In the genomic region with DNA sequence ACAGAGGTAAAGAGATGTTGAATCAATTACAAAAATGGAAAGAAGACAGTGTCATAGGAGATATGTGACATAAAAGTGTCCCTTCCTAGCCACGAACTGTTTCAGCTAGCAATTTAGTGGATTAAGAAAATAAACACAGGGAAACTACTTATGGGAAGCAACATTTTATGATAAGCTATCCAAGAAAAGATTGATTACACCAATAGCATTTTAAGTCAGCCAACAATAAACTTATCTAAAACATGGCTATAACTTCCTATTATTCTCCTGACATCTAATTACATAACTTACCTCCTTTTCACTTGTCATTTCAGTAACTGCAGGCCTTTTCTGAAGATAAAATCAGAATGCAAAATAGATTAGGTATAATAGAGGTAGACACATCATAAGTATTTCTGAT, we compare ENCODE assay signal across 37 cellular contexts.
DNase-seq lines count a peak whose midpoint lies in the region; ATAC-seq, FAIRE-seq and TF ChIP-seq lines count a peak whose summit lies in the region.
"Had no signal": no experiment of that assay in that cellular context is flagged by ENCODE, and none has a peak within 500 bp of the region (broad histone marks: within the 10 kb centered on the region; RNA-seq: fewer than 3 reads in every experiment).

No MANE protein-coding gene starts in this region.

- POLR2A ChIA-PET in HEK293 (lab: Yijun Ruan, JAX) (no interaction called here), HEK293T (lab: Yijun Ruan, JAX) (no interaction called here)
- POLR2A ChIA-PET in activated CD4-positive, alpha-beta memory T cell treated with anti-CD3 and anti-CD28 coated beads, Interleukin-2, amount 10 ng/mL, durations not matched to agents 7 days and 5 days (lab: Charles Lee) = no interaction called here

- no peak for ATAC-seq in GM18520 (IDR thresholded peaks at IDR 0.05; ENCODE audit: unreplicated experiment)
- no peak for ATAC-seq in GM19351 (IDR thresholded peaks at IDR 0.05; ENCODE audit: unreplicated experiment)
- ATAC-seq: A549; CD8-positive, alpha-beta T cell had no signal

- no peak overlapping the region for H3K27ac Mint-ChIP-seq in activated CD4-positive, alpha-beta memory T cell treated with anti-CD3 and anti-CD28 coated beads, Interleukin-2, amount 10 ng/mL, durations not matched to agents 7 days and 5 days
- H3K27ac Mint-ChIP-seq: B cell; CD14-positive monocyte; CD4-positive, alpha-beta memory T cell; CD4-positive, alpha-beta T cell; CD4-positive, CD25-positive, alpha-beta regulatory T cell; CD8-positive, alpha-beta T cell had no signal

- no peak overlapping the region for H3K27ac ChIP-seq in HEK293 (ENCODE audit: extremely low read depth, low read depth, low read length)
- H3K27ac ChIP-seq: 22Rv1; A549; BLaER1; BLaER1 treated with 17β-estradiol and CSF1 and Interleukin-3, amounts not matched to agents 10 nM and 100 nM; C4-2B had no signal

- DNase-seq in GM12892 (ENCODE audit: insufficient read length) (no peak), HEK293T (ENCODE audit: extremely low spot score) (no peak), SK-N-DZ (ENCODE audit: low spot score) (peak; percentile 6), frontal cortex (ENCODE audit: low spot score in 2 of 2) (no peak)
- no peak for DNase-seq in activated CD4-positive, alpha-beta memory T cell treated with anti-CD3 and anti-CD28 coated beads, Interleukin-2, amount 10 ng/mL, durations not matched to agents 7 days and 5 days
- DNase-seq: 8988T; ACHN; AML-193; BE2C; C1 segment of cervical spinal cord; Caco-2; Calu3; CD4-positive, alpha-beta memory T cell; CD4-positive, alpha-beta T cell; CD4-positive, CD25-positive, alpha-beta regulatory T cell; CD8-positive, alpha-beta memory T cell; CD8-positive, alpha-beta T cell; COR-L47; DMS 273 treated with DMSO at 0.1 percent for 48 hours; DMS153; DMS53; DMS79; DMS79 treated with DMSO at 0.1 percent for 48 hours; DND-41; EL had no signal

- FAIRE-seq in GM12892 (lab: Jason Lieb, UNC) (peak; percentile 21), frontal cortex (lab: Jason Lieb, UNC) (no peak)
- FAIRE-seq: A204.1, A549, D721Med had no signal

- TF ChIP-seq POLR2A in GM12892 (IDR thresholded peaks at IDR 0.05; ENCODE audit: low read depth, low read length) = no peak

- peaks cover 15% of the 10 kb centered on the region for H3K4me1 ChIP-seq in HEK293 (ENCODE audit: control insufficient read depth, insufficient read depth, low read length)
- H3K4me1 ChIP-seq: A549; BLaER1; BLaER1 treated with 17β-estradiol and CSF1 and Interleukin-3, amounts not matched to agents 10 nM and 100 nM; Caco-2 had no signal

- no peaks in the 10 kb centered on the region for H3K27me3 Mint-ChIP-seq in activated CD4-positive, alpha-beta memory T cell treated with anti-CD3 and anti-CD28 coated beads, Interleukin-2, amount 10 ng/mL, durations not matched to agents 7 days and 5 days
- H3K27me3 Mint-ChIP-seq: B cell; CD4-positive, alpha-beta memory T cell; CD4-positive, alpha-beta T cell; CD4-positive, CD25-positive, alpha-beta regulatory T cell had no signal

- no peak overlapping the region for H3K4me3 ChIP-seq in HEK293 (ENCODE audit: low read depth, low read length)
- H3K4me3 ChIP-seq: A549; BLaER1; BLaER1 treated with 17β-estradiol and CSF1 and Interleukin-3, amounts not matched to agents 10 nM and 100 nM had no signal

- CTCF ChIA-PET in HEK293 (lab: Yijun Ruan, JAX) (interaction anchor here (0.7 kb wide), 1 partner anchor 668 kb away, joined by 3 read pairs; no protein-coding TSS in a partner anchor), HEK293T (lab: Yijun Ruan, JAX) (no interaction called here)
- CTCF ChIA-PET in activated CD4-positive, alpha-beta memory T cell treated with anti-CD3 and anti-CD28 coated beads, Interleukin-2, amount 10 ng/mL, durations not matched to agents 7 days and 5 days (lab: Charles Lee) = no interaction called here

- TF ChIP-seq CTCF in HEK293 (tag by site-specific recombination; IDR thresholded peaks at IDR 0.05) = no peak

- H3K36me3 ChIP-seq in HEK293 (ENCODE audit: control insufficient read depth in 2 of 2, insufficient read depth in 1 of 2, low read length in 2 of 2) = no peaks in the 10 kb centered on the region
- H3K36me3 ChIP-seq: BE2C; BLaER1; BLaER1 treated with 17β-estradiol and CSF1 and Interleukin-3, amounts not matched to agents 10 nM and 100 nM had no signal

- H3K4me3 Mint-ChIP-seq in activated CD4-positive, alpha-beta memory T cell treated with anti-CD3 and anti-CD28 coated beads, Interleukin-2, amount 10 ng/mL, durations not matched to agents 7 days and 5 days = no peak overlapping the region
- H3K4me3 Mint-ChIP-seq: B cell; CD14-positive monocyte; CD4-positive, alpha-beta memory T cell; CD4-positive, alpha-beta T cell; CD4-positive, CD25-positive, alpha-beta regulatory T cell; CD8-positive, alpha-beta memory T cell; CD8-positive, alpha-beta T cell had no signal

- H3K4me1 Mint-ChIP-seq in activated CD4-positive, alpha-beta memory T cell treated with anti-CD3 and anti-CD28 coated beads, Interleukin-2, amount 10 ng/mL, durations not matched to agents 7 days and 5 days = no peaks in the 10 kb centered on the region
- H3K4me1 Mint-ChIP-seq: B cell; CD14-positive monocyte; CD4-positive, alpha-beta memory T cell; CD4-positive, CD25-positive, alpha-beta regulatory T cell; CD8-positive, alpha-beta memory T cell had no signal

- H3K36me3 Mint-ChIP-seq in activated CD4-positive, alpha-beta memory T cell treated with anti-CD3 and anti-CD28 coated beads, Interleukin-2, amount 10 ng/mL, durations not matched to agents 7 days and 5 days (ENCODE audit: low read depth) = no peaks in the 10 kb centered on the region
- H3K36me3 Mint-ChIP-seq: CD14-positive monocyte; CD4-positive, alpha-beta memory T cell; CD4-positive, CD25-positive, alpha-beta regulatory T cell; CD8-positive, alpha-beta memory T cell; CD8-positive, alpha-beta T cell had no signal

- no peaks in the 10 kb centered on the region for H3K9me3 Mint-ChIP-seq in activated CD4-positive, alpha-beta memory T cell treated with anti-CD3 and anti-CD28 coated beads, Interleukin-2, amount 10 ng/mL, durations not matched to agents 7 days and 5 days
- H3K9me3 Mint-ChIP-seq: CD4-positive, alpha-beta memory T cell; CD4-positive, alpha-beta T cell; CD4-positive, CD25-positive, alpha-beta regulatory T cell; CD8-positive, alpha-beta memory T cell; CD8-positive, alpha-beta T cell had no signal

- no peaks in the 10 kb centered on the region for H3K9me3 ChIP-seq in HEK293 (ENCODE audit: control insufficient read depth, insufficient read depth, low read depth, low read length)
- H3K9me3 ChIP-seq: A549; BE2C; BLaER1; BLaER1 treated with 17β-estradiol and CSF1 and Interleukin-3, amounts not matched to agents 10 nM and 100 nM; Caco-2 had no signal

TF ChIP-seq in HEK293, 187 proteins besides CTCF, POLR2A, EP300 and RAD21 (continues in another document):
- TF ChIP-seq ZNF560 (tag by site-specific recombination; IDR thresholded peaks at IDR 0.05; ENCODE audit: borderline replicate concordance) (no peak), ZNF768 (tag by site-specific recombination; IDR thresholded peaks at IDR 0.05) (no peak), ZNF510 (tag by site-specific recombination; IDR thresholded peaks at IDR 0.05; ENCODE audit: insufficient replicate concordance) (no peak), TRIM28 (IDR thresholded peaks at IDR 0.05; ENCODE audit: borderline replicate concordance, low read length) (peak; percentile 17; the same call in 1 of the 2 replicates), HOXA7 (CRISPR knock-in tag; IDR thresholded peaks at IDR 0.05; ENCODE audit: borderline replicate concordance) (no peak), OSR2 (tag by site-specific recombination; IDR thresholded peaks at IDR 0.05) (peak; percentile 40; the same call in 1 of the 2 replicates), ZNF558 (tag by site-specific recombination; IDR thresholded peaks at IDR 0.05) (no peak)
- TF ChIP-seq, protein P1, sequence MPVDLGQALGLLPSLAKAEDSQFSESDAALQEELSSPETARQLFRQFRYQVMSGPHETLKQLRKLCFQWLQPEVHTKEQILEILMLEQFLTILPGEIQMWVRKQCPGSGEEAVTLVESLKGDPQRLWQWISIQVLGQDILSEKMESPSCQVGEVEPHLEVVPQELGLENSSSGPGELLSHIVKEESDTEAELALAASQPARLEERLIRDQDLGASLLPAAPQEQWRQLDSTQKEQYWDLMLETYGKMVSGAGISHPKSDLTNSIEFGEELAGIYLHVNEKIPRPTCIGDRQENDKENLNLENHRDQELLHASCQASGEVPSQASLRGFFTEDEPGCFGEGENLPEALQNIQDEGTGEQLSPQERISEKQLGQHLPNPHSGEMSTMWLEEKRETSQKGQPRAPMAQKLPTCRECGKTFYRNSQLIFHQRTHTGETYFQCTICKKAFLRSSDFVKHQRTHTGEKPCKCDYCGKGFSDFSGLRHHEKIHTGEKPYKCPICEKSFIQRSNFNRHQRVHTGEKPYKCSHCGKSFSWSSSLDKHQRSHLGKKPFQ (tag by site-specific recombination; IDR thresholded peaks at IDR 0.05) = peak; percentile 24; the same call in 1 of the 2 replicates

TF ChIP-seq in HEK293T, 16 proteins besides CTCF, POLR2A, EP300 and RAD21:
- TF ChIP-seq LEF1 (IDR thresholded peaks at IDR 0.05; ENCODE audit: borderline replicate concordance) (no peak), SP1 (IDR thresholded peaks at IDR 0.05) (no peak), ZNF384 (IDR thresholded peaks at IDR 0.05) (no peak), PKNOX1 (IDR thresholded peaks at IDR 0.05) (peak; percentile 47; the same call in 1 of the 2 replicates), ELF4 (IDR thresholded peaks at IDR 0.05) (no peak), SUZ12 (IDR thresholded peaks at IDR 0.05) (no peak), BHLHE40 (IDR thresholded peaks at IDR 0.05; ENCODE audit: borderline replicate concordance) (no peak), NFRKB (IDR thresholded peaks at IDR 0.05) (no peak), L3MBTL2 (conservative IDR thresholded peaks at IDR 0.05) (no peak)
TF ChIP-seq in HEK293T: peak in this region for 1.
